Comparison of ENCODE assay signal across 1 cellular context in the genomic region with DNA sequence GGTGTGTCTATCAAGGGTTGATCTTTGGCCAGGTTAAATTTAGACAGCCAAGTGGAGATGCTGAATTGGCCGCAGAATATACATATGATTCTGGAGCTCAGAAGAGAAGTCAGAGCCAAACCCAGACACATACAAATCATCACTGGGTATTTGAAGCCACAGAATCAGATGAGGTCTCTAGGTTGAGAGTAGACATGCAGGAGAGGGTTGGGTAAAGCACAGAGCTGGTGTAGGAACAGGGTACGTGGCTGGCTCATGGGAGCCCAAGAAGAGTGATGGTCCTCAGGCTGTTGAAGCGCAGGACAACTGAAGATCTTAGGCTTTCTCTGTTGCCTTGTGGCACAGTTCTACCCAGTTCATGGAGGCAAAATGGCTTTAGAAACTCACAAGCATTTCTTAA.
TF ChIP-seq lines count a peak whose summit lies in the region.

No MANE protein-coding gene starts in this region.

TF ChIP-seq in WTC11, 78 proteins besides CTCF, POLR2A, EP300 and RAD21 (continued from another document):
- TF ChIP-seq ARID4B (CRISPR knock-in tag; IDR thresholded peaks at IDR 0.05; ENCODE audit: borderline replicate concordance) (no peak), TEAD1 (CRISPR knock-in tag; IDR thresholded peaks at IDR 0.05) (no peak), ZBTB21 (CRISPR knock-in tag; IDR thresholded peaks at IDR 0.05; ENCODE audit: borderline replicate concordance) (no peak), ZNF219 (CRISPR knock-in tag; IDR thresholded peaks at IDR 0.05; ENCODE audit: borderline replicate concordance) (no peak), E2F4 (CRISPR knock-in tag; IDR thresholded peaks at IDR 0.05; ENCODE audit: borderline replicate concordance, low read depth) (no peak), NFYB (CRISPR knock-in tag; conservative IDR thresholded peaks at IDR 0.05; ENCODE audit: low read depth) (no peak), ZNF416 (CRISPR knock-in tag; IDR thresholded peaks at IDR 0.05) (no peak), ZNF121 (CRISPR knock-in tag; IDR thresholded peaks at IDR 0.05) (no peak), FOXP4 (CRISPR knock-in tag; IDR thresholded peaks at IDR 0.05) (no peak), ZNF396 (CRISPR knock-in tag; IDR thresholded peaks at IDR 0.05; ENCODE audit: borderline replicate concordance) (no peak), FOXP1 (CRISPR knock-in tag; IDR thresholded peaks at IDR 0.05; ENCODE audit: borderline replicate concordance) (no peak), JUN (CRISPR knock-in tag; IDR thresholded peaks at IDR 0.05) (no peak)
- TF ChIP-seq, protein P1, sequence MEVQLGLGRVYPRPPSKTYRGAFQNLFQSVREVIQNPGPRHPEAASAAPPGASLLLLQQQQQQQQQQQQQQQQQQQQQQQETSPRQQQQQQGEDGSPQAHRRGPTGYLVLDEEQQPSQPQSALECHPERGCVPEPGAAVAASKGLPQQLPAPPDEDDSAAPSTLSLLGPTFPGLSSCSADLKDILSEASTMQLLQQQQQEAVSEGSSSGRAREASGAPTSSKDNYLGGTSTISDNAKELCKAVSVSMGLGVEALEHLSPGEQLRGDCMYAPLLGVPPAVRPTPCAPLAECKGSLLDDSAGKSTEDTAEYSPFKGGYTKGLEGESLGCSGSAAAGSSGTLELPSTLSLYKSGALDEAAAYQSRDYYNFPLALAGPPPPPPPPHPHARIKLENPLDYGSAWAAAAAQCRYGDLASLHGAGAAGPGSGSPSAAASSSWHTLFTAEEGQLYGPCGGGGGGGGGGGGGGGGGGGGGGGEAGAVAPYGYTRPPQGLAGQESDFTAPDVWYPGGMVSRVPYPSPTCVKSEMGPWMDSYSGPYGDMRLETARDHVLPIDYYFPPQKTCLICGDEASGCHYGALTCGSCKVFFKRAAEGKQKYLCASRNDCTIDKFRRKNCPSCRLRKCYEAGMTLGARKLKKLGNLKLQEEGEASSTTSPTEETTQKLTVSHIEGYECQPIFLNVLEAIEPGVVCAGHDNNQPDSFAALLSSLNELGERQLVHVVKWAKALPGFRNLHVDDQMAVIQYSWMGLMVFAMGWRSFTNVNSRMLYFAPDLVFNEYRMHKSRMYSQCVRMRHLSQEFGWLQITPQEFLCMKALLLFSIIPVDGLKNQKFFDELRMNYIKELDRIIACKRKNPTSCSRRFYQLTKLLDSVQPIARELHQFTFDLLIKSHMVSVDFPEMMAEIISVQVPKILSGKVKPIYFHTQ (CRISPR knock-in tag; IDR thresholded peaks at IDR 0.05), result no peak
- TF ChIP-seq, protein P2, sequence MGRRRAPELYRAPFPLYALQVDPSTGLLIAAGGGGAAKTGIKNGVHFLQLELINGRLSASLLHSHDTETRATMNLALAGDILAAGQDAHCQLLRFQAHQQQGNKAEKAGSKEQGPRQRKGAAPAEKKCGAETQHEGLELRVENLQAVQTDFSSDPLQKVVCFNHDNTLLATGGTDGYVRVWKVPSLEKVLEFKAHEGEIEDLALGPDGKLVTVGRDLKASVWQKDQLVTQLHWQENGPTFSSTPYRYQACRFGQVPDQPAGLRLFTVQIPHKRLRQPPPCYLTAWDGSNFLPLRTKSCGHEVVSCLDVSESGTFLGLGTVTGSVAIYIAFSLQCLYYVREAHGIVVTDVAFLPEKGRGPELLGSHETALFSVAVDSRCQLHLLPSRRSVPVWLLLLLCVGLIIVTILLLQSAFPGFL (CRISPR knock-in tag; IDR thresholded peaks at IDR 0.05; ENCODE audit: borderline replicate concordance), result no peak
- TF ChIP-seq, protein P3, sequence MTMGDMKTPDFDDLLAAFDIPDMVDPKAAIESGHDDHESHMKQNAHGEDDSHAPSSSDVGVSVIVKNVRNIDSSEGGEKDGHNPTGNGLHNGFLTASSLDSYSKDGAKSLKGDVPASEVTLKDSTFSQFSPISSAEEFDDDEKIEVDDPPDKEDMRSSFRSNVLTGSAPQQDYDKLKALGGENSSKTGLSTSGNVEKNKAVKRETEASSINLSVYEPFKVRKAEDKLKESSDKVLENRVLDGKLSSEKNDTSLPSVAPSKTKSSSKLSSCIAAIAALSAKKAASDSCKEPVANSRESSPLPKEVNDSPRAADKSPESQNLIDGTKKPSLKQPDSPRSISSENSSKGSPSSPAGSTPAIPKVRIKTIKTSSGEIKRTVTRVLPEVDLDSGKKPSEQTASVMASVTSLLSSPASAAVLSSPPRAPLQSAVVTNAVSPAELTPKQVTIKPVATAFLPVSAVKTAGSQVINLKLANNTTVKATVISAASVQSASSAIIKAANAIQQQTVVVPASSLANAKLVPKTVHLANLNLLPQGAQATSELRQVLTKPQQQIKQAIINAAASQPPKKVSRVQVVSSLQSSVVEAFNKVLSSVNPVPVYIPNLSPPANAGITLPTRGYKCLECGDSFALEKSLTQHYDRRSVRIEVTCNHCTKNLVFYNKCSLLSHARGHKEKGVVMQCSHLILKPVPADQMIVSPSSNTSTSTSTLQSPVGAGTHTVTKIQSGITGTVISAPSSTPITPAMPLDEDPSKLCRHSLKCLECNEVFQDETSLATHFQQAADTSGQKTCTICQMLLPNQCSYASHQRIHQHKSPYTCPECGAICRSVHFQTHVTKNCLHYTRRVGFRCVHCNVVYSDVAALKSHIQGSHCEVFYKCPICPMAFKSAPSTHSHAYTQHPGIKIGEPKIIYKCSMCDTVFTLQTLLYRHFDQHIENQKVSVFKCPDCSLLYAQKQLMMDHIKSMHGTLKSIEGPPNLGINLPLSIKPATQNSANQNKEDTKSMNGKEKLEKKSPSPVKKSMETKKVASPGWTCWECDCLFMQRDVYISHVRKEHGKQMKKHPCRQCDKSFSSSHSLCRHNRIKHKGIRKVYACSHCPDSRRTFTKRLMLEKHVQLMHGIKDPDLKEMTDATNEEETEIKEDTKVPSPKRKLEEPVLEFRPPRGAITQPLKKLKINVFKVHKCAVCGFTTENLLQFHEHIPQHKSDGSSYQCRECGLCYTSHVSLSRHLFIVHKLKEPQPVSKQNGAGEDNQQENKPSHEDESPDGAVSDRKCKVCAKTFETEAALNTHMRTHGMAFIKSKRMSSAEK (CRISPR knock-in tag; IDR thresholded peaks at IDR 0.05; ENCODE audit: borderline replicate concordance), result no peak
